In genomic region chr17:83091257-83092141, GRCh38 we compare ENCODE assay signal across 13 cellular contexts. TPM values are rescaled to one million over a fixed set of nuclear protein-coding genes. Genes with fewer than 3 reads are reported as not detected.
DNase-seq lines count a peak whose midpoint lies in the region; ATAC-seq and TF ChIP-seq lines count a peak whose summit lies in the region.
"Had no signal": no experiment of that assay in that cellular context is flagged by ENCODE, and none has a peak within 500 bp of the region (broad histone marks: within the 10 kb centered on the region; RNA-seq: fewer than 3 reads in every experiment).

No MANE protein-coding gene starts in this region.

- TF ChIP-seq CTCF in upper lobe of left lung (IDR thresholded peaks at IDR 0.05): no peak

- H3K9me3 ChIP-seq in neuronal stem cell (replicated peaks in 1 of 2; ENCODE audit: control insufficient read depth in 2 of 2, insufficient read depth in 1 of 2, low read depth in 1 of 2, low read length in 2 of 2): no peaks in the 10 kb centered on the region
- H3K9me3 ChIP-seq in upper lobe of left lung: no peaks in the 10 kb centered on the region

- no peak overlapping the region for H3K9ac ChIP-seq in neuronal stem cell (ENCODE audit: low read depth, low read length, poor library complexity)

- no peak for TF ChIP-seq EP300 in upper lobe of left lung (IDR thresholded peaks at IDR 0.05)

- peak overlapping the region; percentile 67 for H2BK15ac ChIP-seq in neuronal stem cell (ENCODE audit: low read length)

- ATAC-seq in Right ventricle myocardium superior (ENCODE audit: poor library complexity): peak; percentile 60
- ATAC-seq in upper lobe of left lung (ENCODE audit: low FRiP score in 2 of 2): peak; percentile 25 to 83
- ATAC-seq: Panc1 had no signal

- H2BK5ac ChIP-seq in neuronal stem cell (ENCODE audit: low read length): no peak overlapping the region

- peak overlapping the region; percentile 11 for H3K4me2 ChIP-seq in neuronal stem cell (ENCODE audit: insufficient read depth, low read length, poor library complexity, severe bottlenecking)

- H3K36me3 ChIP-seq in neuronal stem cell (replicated peaks in 1 of 2; ENCODE audit: control insufficient read depth in 2 of 2, insufficient read depth in 2 of 2, low read length in 2 of 2): peaks cover 16 to 52% of the 10 kb centered on the region in 2 donors
- peaks cover 6 to 64% (median 30%) of the 10 kb centered on the region in 4 donors for H3K36me3 ChIP-seq in upper lobe of left lung

- peak overlapping the region; percentile 63 for H2AK5ac ChIP-seq in neuronal stem cell (ENCODE audit: low read depth, low read length)

- H3K4me3 ChIP-seq in neuronal stem cell (ENCODE audit: low read length in 2 of 2): no peak overlapping the region
- H3K4me3 ChIP-seq in upper lobe of left lung: peak overlapping the region in 1 of 4 donors; percentile 8

- H3K27ac ChIP-seq in neuronal stem cell (replicated peaks; ENCODE audit: low read length) (no peak overlapping the region), upper lobe of left lung (peak overlapping the region; percentile 76 to 88 (median 81))

- H3K79me1 ChIP-seq in neuronal stem cell (ENCODE audit: low read depth, low read length): peaks cover 9% of the 10 kb centered on the region

- no peak overlapping the region for H4K8ac ChIP-seq in neuronal stem cell (ENCODE audit: low read depth, low read length)

- peak overlapping the region; percentile 55 for H3K23ac ChIP-seq in neuronal stem cell (ENCODE audit: low read depth, low read length, poor library complexity)

- H3K18ac ChIP-seq in neuronal stem cell (ENCODE audit: low read length): peak overlapping the region; percentile 76

- intact Hi-C loops in Right ventricle myocardium superior (cut with DNase I): no loop called here

- WGBS in neuronal stem cell (ENCODE audit: extremely low coverage in 2 of 2, insufficient read length in 2 of 2, insufficient replicate concordance in 1 of 2), 2 donors: no CpG with 5 or more reads among the region's 35 CpGs
- WGBS in upper lobe of left lung, 2 donors: 74 to 77% methylated on average over 27 to 35 of the region's 35 CpGs

- no peak overlapping the region for H2BK120ac ChIP-seq in neuronal stem cell (ENCODE audit: low read depth, low read length)

- TF ChIP-seq POLR2A in upper lobe of left lung (IDR thresholded peaks at IDR 0.05): peak in 1 of 4 donors; percentile 22

- H3K4me1 ChIP-seq in neuronal stem cell (ENCODE audit: control insufficient read depth in 2 of 2, insufficient read depth in 1 of 2, low read depth in 1 of 2, low read length in 2 of 2) (peaks cover 0 to 4% of the 10 kb centered on the region in 2 donors), upper lobe of left lung (peaks cover 27 to 52% (median 34%) of the 10 kb centered on the region in 4 donors)

- H3K4ac ChIP-seq in neuronal stem cell (ENCODE audit: low read length): no peak overlapping the region

- H3K14ac ChIP-seq in neuronal stem cell (ENCODE audit: low read length): peak overlapping the region; percentile 94

- DNase-seq in SIG-M5 treated with dmso at 0.1 percent for 504 hours (lab: John Stamatoyannopoulos, UW; ENCODE audit: unreplicated experiment): peak; percentile 57
- DNase-seq in SIG-M5 (lab: John Stamatoyannopoulos, UW): no peak
- DNase-seq in Right ventricle myocardium superior: peak; percentile 77
- DNase-seq in neuronal stem cell (ENCODE audit: low spot score): no peak
- peak; percentile 78 to 81 for DNase-seq in upper lobe of left lung
- DNase-seq in dermis blood vessel endothelial cell: no peak
- no peak for DNase-seq in activated T-cell treated with anti-CD3 and anti-CD28 coated beads, Interleukin-2, amount 50 U/mL, for 1 hour
- no peak for DNase-seq in NCI-H510A treated with DMSO at 0.1 percent for 48 hours (lab: John Stamatoyannopoulos, UW)
- DNase-seq: activated CD8-positive, alpha-beta memory T cell treated with anti-CD3 and anti-CD28 coated beads, Interleukin-2, amount 50 U/mL, for 48 hours; amniotic stem cell; NCI-H2171 treated with DMSO at 0.1 percent for 48 hours; stimulated activated naive CD4-positive, alpha-beta T cell had no signal

- no peak overlapping the region for H4K91ac ChIP-seq in neuronal stem cell (ENCODE audit: low read depth, low read length, poor library complexity)

- H2AFZ ChIP-seq in neuronal stem cell (ENCODE audit: low read length): no peak overlapping the region

- peak overlapping the region; percentile 58 for H2BK12ac ChIP-seq in neuronal stem cell (ENCODE audit: low read length)

- H3K27me3 ChIP-seq in neuronal stem cell (ENCODE audit: control insufficient read depth in 3 of 3, insufficient read depth in 3 of 3, low read depth in 1 of 3, low read length in 3 of 3) (no peaks in the 10 kb centered on the region), upper lobe of left lung (no peaks in the 10 kb centered on the region)

RNA-seq across cellular contexts. Expression of gene METRNL, which starts 12.1 kb away (rescaled TPM):
- total RNA-seq in Right ventricle myocardium superior (70.3 TPM), upper lobe of left lung (100 to 1,000 TPM in 2 of 6 donors, 10 to 100 TPM in 4; 59.4 to 120 (median 76.4) TPM), dermis blood vessel endothelial cell (80.6 and 85.3 TPM in 2 replicates)
- polyA plus RNA-seq in neuronal stem cell (2013, experiment 1 of 2): 12.8 TPM
- 14.7 TPM for polyA plus RNA-seq in neuronal stem cell (2013, experiment 2 of 2)

Comparison
In these comparisons a context has a peak if more than half of its experiments do, and no peak if none do; other contexts are left out.
1. DNase-seq: peak in SIG-M5 treated with dmso at 0.1 percent for 504 hours (single experiment), Right ventricle myocardium superior (single experiment) and upper lobe of left lung (2 of 2); none in SIG-M5 (single experiment), neuronal stem cell (single experiment), dermis blood vessel endothelial cell (single experiment), activated T-cell treated with anti-CD3 and anti-CD28 coated beads, Interleukin-2, amount 50 U/mL, for 1 hour (single experiment) and NCI-H510A treated with DMSO at 0.1 percent for 48 hours (single experiment).